8 cellular contexts compared by ENCODE assay signal in genomic region chr5:181243521-181244307, GRCh38. TPM values are rescaled to one million over a fixed set of nuclear protein-coding genes. Genes with fewer than 3 reads are reported as not detected.
DNase-seq lines count a peak whose midpoint lies in the region; ATAC-seq and TF ChIP-seq lines count a peak whose summit lies in the region.

Gene RACK1, minus strand, starts transcription at chr5:181243906. Its CDS starts 106 bp downstream, at chr5:181243800.

- H4K8ac ChIP-seq in mesenchymal stem cell (ENCODE audit: low read length): peak within 1 kb of the TSS; percentile 94

- DNase-seq in AG04450 (ENCODE audit: low read depth, low spot score) (peak; percentile 67), ecto neural progenitor cell (ENCODE audit: low spot score) (peak; percentile 93), mesenchymal stem cell (peak; percentile 94), GF-D8 (lab: John Stamatoyannopoulos, UW) (no peak)
- peak; percentile 93 for DNase-seq in activated CD4-positive, alpha-beta T cell treated with anti-CD3 and anti-CD28 coated beads for 48 hours
- DNase-seq in stimulated activated CD8-positive, alpha-beta memory T cell treated with anti-CD3 and anti-CD28 coated beads, Interleukin-15, amount 100 ng/mL, for 1 hour (ENCODE audit: low read depth): peak; percentile 81

- H3K9me3 ChIP-seq in AG04450 (ENCODE audit: control insufficient read depth, insufficient read depth, low read length): no peaks in the 10 kb centered on the region; the same call in 1 of the 2 replicates
- no peaks in the 10 kb centered on the region for H3K9me3 ChIP-seq in mesenchymal stem cell (ENCODE audit: control insufficient read depth, low read length)

- no peak within 1 kb of the TSS for H2AFZ ChIP-seq in mesenchymal stem cell (ENCODE audit: low read depth, low read length)

- peak within 1 kb of the TSS; percentile 83 for H2BK15ac ChIP-seq in mesenchymal stem cell (ENCODE audit: low read depth, poor library complexity, severe bottlenecking)

- H2BK5ac ChIP-seq in mesenchymal stem cell (ENCODE audit: low read depth, low read length, poor library complexity, severe bottlenecking): peak within 1 kb of the TSS; percentile 98

- TF ChIP-seq CTCF in AG04450 (IDR thresholded peaks at IDR 0.05; ENCODE audit: low read depth, low read length): no peak

- peaks cover 40 to 42% of the 10 kb centered on the region in 2 experiments for H3K36me3 ChIP-seq in mesenchymal stem cell (ENCODE audit: control insufficient read depth in 1 of 2, insufficient read depth in 2 of 2, low read depth in 1 of 2, low read length in 2 of 2)

- H3K4ac ChIP-seq in mesenchymal stem cell (ENCODE audit: low read depth in 1 of 2, low read length in 2 of 2): peak within 1 kb of the TSS; percentile 73 to 97

- peak within 1 kb of the TSS; percentile 94 for H3K27ac ChIP-seq in AG04450 (ENCODE audit: low read depth, low read length)
- peak within 1 kb of the TSS; percentile 99 for H3K27ac ChIP-seq in mesenchymal stem cell (ENCODE audit: low read length, poor library complexity, severe bottlenecking)

- H3K79me1 ChIP-seq in mesenchymal stem cell (replicated peaks; ENCODE audit: low read length, poor library complexity, severe bottlenecking): no peaks in the 10 kb centered on the region

- peak within 1 kb of the TSS; percentile 15 to 94 for H3K23ac ChIP-seq in mesenchymal stem cell (ENCODE audit: low read length in 2 of 2)

- H2BK12ac ChIP-seq in mesenchymal stem cell (ENCODE audit: low read length in 2 of 2): peak within 1 kb of the TSS; percentile 38 to 79

- under 1% methylated on average over 50 of the region's 52 CpGs for WGBS in mesenchymal stem cell

- peak within 1 kb of the TSS; percentile 87 for H3K4me2 ChIP-seq in mesenchymal stem cell (ENCODE audit: low read length, poor library complexity, severe bottlenecking)

- H3K9ac ChIP-seq in mesenchymal stem cell (ENCODE audit: low read length): peak within 1 kb of the TSS; percentile 96

- H3K27me3 ChIP-seq in AG04450 (ENCODE audit: control insufficient read depth, insufficient read depth, low read length) (no peaks in the 10 kb centered on the region), mesenchymal stem cell (ENCODE audit: control insufficient read depth in 1 of 2, insufficient read depth in 1 of 2, low read length in 2 of 2) (no peaks in the 10 kb centered on the region)

- POLR2A ChIA-PET in AG04450 (lab: Yijun Ruan, JAX): interaction anchor here (0.6 to 2.3 kb wide), 7 partner anchors 9 to 54 kb away, joined by 3 to 24 read pairs (median 3); partner anchors contain the start of genes TRIM41 and TRIM52

- H3K14ac ChIP-seq in mesenchymal stem cell (ENCODE audit: low read length in 2 of 2): peak within 1 kb of the TSS in 1 of 2 experiments; percentile 98

- peak within 1 kb of the TSS; percentile 94 for H4K91ac ChIP-seq in mesenchymal stem cell (ENCODE audit: low read length)

- peak within 1 kb of the TSS; percentile 65 for H2BK120ac ChIP-seq in mesenchymal stem cell (ENCODE audit: low read depth, low read length)

- peak within 1 kb of the TSS; percentile 95 to 99 for H3K18ac ChIP-seq in mesenchymal stem cell (ENCODE audit: low read depth in 1 of 2, low read length in 2 of 2)

- H3K4me1 ChIP-seq in mesenchymal stem cell (ENCODE audit: control insufficient read depth, insufficient read depth, low read depth, low read length): peaks cover 28% of the 10 kb centered on the region

- peak within 1 kb of the TSS; percentile 98 for H2AK5ac ChIP-seq in mesenchymal stem cell (ENCODE audit: low read length, severe bottlenecking)

- CTCF ChIA-PET in AG04450 (lab: Charles Lee): no interaction called here

- ATAC-seq in GM19328 (IDR thresholded peaks at IDR 0.05; ENCODE audit: unreplicated experiment): peak; percentile 47
- peak; percentile 45 for ATAC-seq in HG03520 (IDR thresholded peaks at IDR 0.05; ENCODE audit: unreplicated experiment)

- H3K4me3 ChIP-seq in AG04450 (ENCODE audit: low read depth, low read length) (peak within 1 kb of the TSS; percentile 98), mesenchymal stem cell (ENCODE audit: insufficient read depth in 1 of 2, low read depth in 1 of 2, low read length in 2 of 2) (peak within 1 kb of the TSS; percentile 97 to 98)

RNA-seq across cellular contexts. Expression of gene RACK1, which starts in this region (rescaled TPM):
- polyA plus RNA-seq in AG04450 (2011; rRNA removed): 4,422 and 6,028 TPM in 2 replicates
- 6,011 and 8,408 TPM in 2 replicates for polyA minus RNA-seq in AG04450 (2011; rRNA and poly(A)+ RNA removed)
- 2,784 TPM for polyA plus RNA-seq in mesenchymal stem cell (2013, experiment 1 of 2)
- polyA plus RNA-seq in mesenchymal stem cell (2013, experiment 2 of 2): 2,751 TPM
